Comparison of ENCODE assay signal across 8 cellular contexts in the genomic region with DNA sequence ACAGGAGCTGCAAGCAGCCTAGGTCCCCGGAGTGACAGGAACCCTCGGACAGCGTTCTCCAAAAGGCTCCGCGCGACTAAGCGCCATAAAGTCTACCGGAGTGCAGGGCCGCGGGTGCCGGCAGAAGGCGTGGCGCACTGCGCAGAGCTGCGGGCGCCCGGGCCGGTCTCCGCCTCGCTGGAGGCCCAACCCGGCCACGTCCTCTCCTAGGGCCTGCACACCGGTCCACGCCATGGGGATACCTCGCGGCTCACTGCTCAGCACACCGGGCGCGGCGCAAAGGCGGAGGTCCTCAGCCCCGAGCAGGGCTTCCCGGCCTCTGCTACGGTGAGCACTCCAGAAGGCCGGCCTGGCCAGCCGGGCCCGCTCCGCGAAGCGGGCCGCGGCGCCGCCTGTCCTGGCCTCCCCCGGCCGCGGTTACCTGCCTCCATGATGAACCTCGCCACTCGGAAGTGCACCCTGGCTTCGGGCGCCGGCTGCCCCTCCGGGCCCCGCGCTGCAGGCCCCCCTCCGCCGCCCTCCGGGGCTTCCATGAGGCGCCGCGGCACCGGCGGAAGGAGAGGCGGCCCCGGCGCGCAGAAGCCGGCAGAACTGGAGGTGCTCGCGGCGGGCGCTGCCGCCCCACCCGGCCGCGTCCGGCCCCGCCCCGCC. TPM values are rescaled to one million over a fixed set of nuclear protein-coding genes. Genes with fewer than 3 reads are reported as not detected.
A peak's percentile ranks its signal among the peaks of the same experiment; 100 is the strongest.
DNase-seq lines count a peak whose midpoint lies in the region; ATAC-seq and TF ChIP-seq lines count a peak whose summit lies in the region.

A gene (minus strand): TSS at position 599 of the 651 bp plus-strand sequence. CDS start 66 bp downstream, at position 533.

- H2AK5ac ChIP-seq in IMR-90 (ENCODE audit: low read depth, low read length), result no peak within 1 kb of the TSS

- H4K5ac ChIP-seq in IMR-90 (ENCODE audit: low read depth, low read length), result peak within 1 kb of the TSS; percentile 46; the same call in 1 of the 2 replicates

- no peak within 1 kb of the TSS for H2BK120ac ChIP-seq in IMR-90 (ENCODE audit: low read depth, low read length)

- H3K18ac ChIP-seq in IMR-90 (ENCODE audit: low read depth, low read length), result no peak within 1 kb of the TSS; the same call in 1 of the 2 replicates

- H3K36me3 ChIP-seq in IMR-90 (ENCODE audit: control insufficient read depth, insufficient read depth, low read length) (peaks cover 6% of the 10 kb centered on the region), muscle layer of duodenum (ENCODE audit: control insufficient read depth in 1 of 2, insufficient read depth in 2 of 2, low read length in 2 of 2) (peaks cover 4 to 12% of the 10 kb centered on the region in 2 donors)

- TF ChIP-seq POLR2A in IMR-90 (IDR thresholded peaks at IDR 0.05; ENCODE audit: low read depth, low read length), result peak; percentile 63; the same call in 1 of the 2 replicates

- H3K27me3 ChIP-seq in IMR-90 (ENCODE audit: control insufficient read depth, insufficient read depth, low read length) (no peaks in the 10 kb centered on the region; the same call in 1 of the 2 replicates), muscle layer of duodenum (ENCODE audit: low read depth, low read length) (no peaks in the 10 kb centered on the region)

- peak within 1 kb of the TSS; percentile 98 for H3K4me2 ChIP-seq in IMR-90 (ENCODE audit: low read depth, low read length)

- H2BK20ac ChIP-seq in IMR-90 (ENCODE audit: low read depth, low read length), result no peak within 1 kb of the TSS

- H3K9me1 ChIP-seq in IMR-90 (ENCODE audit: insufficient read depth, low read length), result no peaks in the 10 kb centered on the region

- peak within 1 kb of the TSS; percentile 88 for H2AK9ac ChIP-seq in IMR-90 (replicated peaks; ENCODE audit: low read depth, low read length, poor library complexity)

- H3K79me1 ChIP-seq in IMR-90 (ENCODE audit: low read depth in 1 of 2, low read length in 2 of 2), result peaks cover 6 to 22% of the 10 kb centered on the region in 2 experiments; a peak in 3 of 4 replicates

- H2BK5ac ChIP-seq in IMR-90 (ENCODE audit: low read depth, low read length, poor library complexity, severe bottlenecking), result peak within 1 kb of the TSS; percentile 11

- H3K9me3 ChIP-seq in IMR-90 (ENCODE audit: control insufficient read depth, insufficient read depth, low read length) (peaks cover 2% of the 10 kb centered on the region; the same call in 1 of the 2 replicates), muscle layer of duodenum (ENCODE audit: control insufficient read depth in 1 of 2, low read length in 2 of 2) (no peaks in the 10 kb centered on the region)

- DNase-seq in G401 (ENCODE audit: low spot score) (no peak), IMR-90 (peak; percentile 10), epithelial cell of proximal tubule (ENCODE audit: low read depth) (no peak), ureter (ENCODE audit: low spot score) (no peak), NCI-H446 treated with DMSO at 0.1 percent for 48 hours (lab: John Stamatoyannopoulos, UW) (no peak)
- peak; percentile 52 for DNase-seq in activated CD4-positive, CD25-positive, alpha-beta regulatory T cell treated with anti-CD3 and anti-CD28 coated beads, Interleukin-2, amount 50 U/mL, for 72 hours

- H3K14ac ChIP-seq in IMR-90 (replicated peaks; ENCODE audit: low read depth, low read length), result peak within 1 kb of the TSS; percentile 79

- H4K91ac ChIP-seq in IMR-90 (ENCODE audit: insufficient read depth, low read depth, low read length), result no peak within 1 kb of the TSS; the same call in 1 of the 2 replicates

- POLR2A ChIA-PET in IMR-90 (lab: Charles Lee; ENCODE audit: unreplicated experiment), result no interaction called here

- ATAC-seq in GM21529 (IDR thresholded peaks at IDR 0.05; ENCODE audit: unreplicated experiment) (peak; percentile 41), IMR-90 (ENCODE audit: low read depth) (peak; percentile 67)

- H3K27ac ChIP-seq in IMR-90 (ENCODE audit: insufficient read depth, low read length), result peak within 1 kb of the TSS; percentile 80; the same call in 1 of the 2 replicates
- no peak within 1 kb of the TSS for H3K27ac ChIP-seq in muscle layer of duodenum (ENCODE audit: low read length)

- peak within 1 kb of the TSS; percentile 49 for H3K23ac ChIP-seq in IMR-90 (ENCODE audit: low read depth, low read length)

- H3K4me1 ChIP-seq in IMR-90 (ENCODE audit: control insufficient read depth, insufficient read depth, low read length), result 0 out of 2 replicates have a peak, but pooled peaks cover 3% of the 10 kb centered on the region
- peaks cover 0 to 14% of the 10 kb centered on the region in 2 donors for H3K4me1 ChIP-seq in muscle layer of duodenum (ENCODE audit: control insufficient read depth in 1 of 2, insufficient read depth in 2 of 2, low read length in 2 of 2)

- H2BK15ac ChIP-seq in IMR-90 (ENCODE audit: low read depth, low read length), result no peak within 1 kb of the TSS

- no TSS peak for BruUV-seq in IMR-90 (replicated peaks; lab: Mats Ljungman, UMichigan)

- dilution Hi-C loops in IMR-90 (cut with HindIII; ENCODE audit: low sequenced_read_pairs, unreplicated experiment), result no loop called here

- no peak for TF ChIP-seq RAD21 in IMR-90 (IDR thresholded peaks at IDR 0.05; ENCODE audit: low read length)

- CTCF ChIA-PET in IMR-90 (lab: Yijun Ruan, JAX), result interaction anchor here (0.6 kb wide), 2 partner anchors 11 to 111 kb away, joined by 4 to 9 read pairs; no protein-coding TSS in a partner anchor

- H2AFZ ChIP-seq in IMR-90 (replicated peaks; ENCODE audit: low read length, poor library complexity), result peak within 1 kb of the TSS; percentile 93

- H4K20me1 ChIP-seq in IMR-90 (ENCODE audit: insufficient read depth, low read length), result peaks cover 20% of the 10 kb centered on the region; the same call in 1 of the 2 replicates

- peak within 1 kb of the TSS; percentile 88 for H3K9ac ChIP-seq in IMR-90 (ENCODE audit: low read depth, low read length)

- H3K4ac ChIP-seq in IMR-90 (ENCODE audit: low read depth, low read length), result peak within 1 kb of the TSS; percentile 22; the same call in 1 of the 2 replicates

- in situ Hi-C loops in G401 (cut with HindIII; ENCODE audit: low sequenced_read_pairs), result no loop called here
- in situ Hi-C loops in IMR-90 (cut with MboI; ENCODE audit: low sequenced_read_pairs), result no loop called here

- H3K4me3 ChIP-seq in IMR-90 (ENCODE audit: insufficient read depth, low read depth, low read length) (peak within 1 kb of the TSS; percentile 94), epithelial cell of proximal tubule (ENCODE audit: low read depth, low read length) (peak within 1 kb of the TSS; percentile 70), muscle layer of duodenum (ENCODE audit: low read depth in 1 of 2, low read length in 2 of 2) (peak within 1 kb of the TSS; percentile 72 to 73)

- TF ChIP-seq CTCF in IMR-90 (conservative IDR thresholded peaks at IDR 0.05; ENCODE audit: low read depth, low read length), result no peak
- no peak for TF ChIP-seq CTCF in epithelial cell of proximal tubule (conservative IDR thresholded peaks at IDR 0.05; ENCODE audit: low read depth, low read length)

- H4K8ac ChIP-seq in IMR-90 (ENCODE audit: low read depth in 2 of 2, low read length in 2 of 2), result peak within 1 kb of the TSS; percentile 46 to 61; a peak in 2 of 4 replicates

- peak within 1 kb of the TSS; percentile 30 for H3K56ac ChIP-seq in IMR-90 (ENCODE audit: extremely low read depth, insufficient read depth, low read length)

- WGBS in IMR-90 (ENCODE audit: extremely low coverage in 2 of 2, insufficient read length in 1 of 2), 2 experiments, result 19% methylated on average over 35 of the region's 79 CpGs; no CpG with 5 or more reads in 1 of the 2 experiments

- intact Hi-C loops in IMR-90 (cut with micrococcal nuclease), result loop anchor here (2.0 kb wide), 1 partner anchor 78 kb away; no protein-coding TSS in a partner anchor

TF ChIP-seq in IMR-90, 13 proteins besides CTCF, POLR2A, EP300 and RAD21:
- TF ChIP-seq SMC3 (IDR thresholded peaks at IDR 0.05; ENCODE audit: low read depth, low read length), result no peak
- TF ChIP-seq MXI1 (IDR thresholded peaks at IDR 0.05; ENCODE audit: borderline replicate concordance, low read depth, low read length), result 0 out of 2 replicates have a peak, but pooled peaks have one; percentile 2
TF ChIP-seq in IMR-90: peak in this region for 1.

RNA-seq across cellular contexts. Expression of the gene that starts here (rescaled TPM):
- 43.7 and 62.8 TPM in 2 replicates for total RNA-seq in G401 (2014; rRNA removed; shearing (Covaris generic))
- total RNA-seq in IMR-90 (2012; rRNA removed) (26.9 and 27.6 TPM in 2 replicates), epithelial cell of proximal tubule (31.4 and 48.3 TPM in 2 replicates), ureter (15.0 TPM)
- 35.2 and 39.1 TPM in 2 replicates for polyA plus RNA-seq in IMR-90 (2012; rRNA removed)
- 23.9 and 50.9 TPM in 2 replicates for polyA plus RNA-seq in IMR-90 (2012; cell fraction: cytosol; rRNA removed)
- 15.4 and 26.3 TPM in 2 replicates for polyA plus RNA-seq in IMR-90 (2012; cell fraction: nucleus; rRNA removed; ENCODE audit: low replicate concordance)

Comparison
In these comparisons a context has a peak if more than half of its experiments do, and no peak if none do; other contexts are left out.
1. DNase-seq: peak in IMR-90 (single experiment) and activated CD4-positive, CD25-positive, alpha-beta regulatory T cell treated with anti-CD3 and anti-CD28 coated beads, Interleukin-2, amount 50 U/mL, for 72 hours (single experiment); none in G401 (single experiment), epithelial cell of proximal tubule (single experiment), ureter (single experiment) and NCI-H446 treated with DMSO at 0.1 percent for 48 hours (single experiment).
2. Peak in every context shown above with its lines, with median percentiles within 50 percentile points of each other: H3K4me3 ChIP-seq.